ENCODE assay signal across 8 cellular contexts in genomic region chr1:86703696-86704455, GRCh38. TPM values are rescaled to one million over a fixed set of nuclear protein-coding genes. Genes with fewer than 3 reads are reported as not detected.
A peak's percentile ranks its signal among the peaks of the same experiment; 100 is the strongest.
DNase-seq lines count a peak whose midpoint lies in the region; ATAC-seq and TF ChIP-seq lines count a peak whose summit lies in the region.

No MANE protein-coding gene starts in this region.

- H3K27ac Mint-ChIP-seq in activated CD4-positive, alpha-beta T cell treated with anti-CD3 and anti-CD28 coated beads for 36 hours = peak overlapping the region; percentile 98

- POLR2A ChIA-PET in activated CD4-positive, alpha-beta T cell treated with anti-CD3 and anti-CD28 coated beads for 36 hours (lab: Charles Lee) = interaction anchor here (0.7 kb wide), 1 partner anchor 10 kb away, joined by 4 read pairs; no protein-coding TSS in a partner anchor

- CTCF ChIA-PET in activated CD4-positive, alpha-beta T cell treated with anti-CD3 and anti-CD28 coated beads for 36 hours (lab: Charles Lee) = interaction anchor here (0.6 to 4.9 kb wide), 39 partner anchors 9 to 1445 kb away, joined by 3 to 63 read pairs (median 5); partner anchors contain the start of genes HS2ST1, ODF2L and SELENOF

- peaks cover 37% of the 10 kb centered on the region for H3K4me1 Mint-ChIP-seq in activated CD4-positive, alpha-beta T cell treated with anti-CD3 and anti-CD28 coated beads for 36 hours

- peak overlapping the region; percentile 98 for H3K4me3 Mint-ChIP-seq in activated CD4-positive, alpha-beta T cell treated with anti-CD3 and anti-CD28 coated beads for 36 hours

- peak; percentile 54 for ATAC-seq in activated CD4-positive, alpha-beta T cell treated with anti-CD3 and anti-CD28 coated beads for 36 hours
- ATAC-seq in HG02759 (IDR thresholded peaks at IDR 0.05; ENCODE audit: unreplicated experiment) = peak; percentile 40

- peaks cover 11% of the 10 kb centered on the region for H3K36me3 Mint-ChIP-seq in activated CD4-positive, alpha-beta T cell treated with anti-CD3 and anti-CD28 coated beads for 36 hours (ENCODE audit: low read depth)

- H3K27me3 ChIP-seq in muscle layer of colon (ENCODE audit: control insufficient read depth in 1 of 2, insufficient read depth in 2 of 2, low read length in 2 of 2) (no peaks in the 10 kb centered on the region), uterus (no peaks in the 10 kb centered on the region)

- H3K9me3 Mint-ChIP-seq in activated CD4-positive, alpha-beta T cell treated with anti-CD3 and anti-CD28 coated beads for 36 hours (ENCODE audit: low read depth) = no peaks in the 10 kb centered on the region

- no peak for TF ChIP-seq CTCF in VCaP (conservative IDR thresholded peaks at IDR 0.05)
- no peak for TF ChIP-seq CTCF in uterus (IDR thresholded peaks at IDR 0.05)

- H3K36me3 ChIP-seq in muscle layer of colon (ENCODE audit: insufficient read depth, low read length) = no peaks in the 10 kb centered on the region
- H3K36me3 ChIP-seq in uterus = no peaks in the 10 kb centered on the region

- H3K4me1 ChIP-seq in muscle layer of colon (ENCODE audit: insufficient read depth, low read length) = peaks cover 27% of the 10 kb centered on the region
- H3K4me1 ChIP-seq in uterus = peaks cover 0 to 18% of the 10 kb centered on the region in 2 donors

- peak overlapping the region; percentile 93 for H3K9ac ChIP-seq in muscle layer of colon (ENCODE audit: low read length)

- H3K27ac ChIP-seq in VCaP = peak overlapping the region; percentile 92
- peak overlapping the region; percentile 97 for H3K27ac ChIP-seq in epithelial cell of prostate
- H3K27ac ChIP-seq in muscle layer of colon (ENCODE audit: low read depth, low read length) = peak overlapping the region; percentile 98
- peak overlapping the region; percentile 90 to 98 for H3K27ac ChIP-seq in uterus

- no peaks in the 10 kb centered on the region for H3K9me3 ChIP-seq in muscle layer of colon (ENCODE audit: low read length)
- H3K9me3 ChIP-seq in uterus = no peaks in the 10 kb centered on the region

- TF ChIP-seq POLR2A in uterus (IDR thresholded peaks at IDR 0.05) = no peak

- intact Hi-C loops in activated CD4-positive, alpha-beta T cell treated with anti-CD3 and anti-CD28 coated beads for 36 hours (cut with DNase I, micrococcal nuclease) = loop anchor here (1.0 to 10.0 kb wide), 13 partner anchors 37 to 1971 kb away; partner anchors contain the start of genes HS2ST1 (in 2 of the 2), SELENOF (in 2 of the 2), BCL10 (in 1 of the 2) and ODF2L (in 1 of the 2)
- intact Hi-C loops in uterus (cut with DNase I; ENCODE audit: low total_unique reads) = no loop called here

- H3K27me3 Mint-ChIP-seq in activated CD4-positive, alpha-beta T cell treated with anti-CD3 and anti-CD28 coated beads for 36 hours = no peaks in the 10 kb centered on the region

- DNase-seq in activated CD4-positive, alpha-beta T cell treated with anti-CD3 and anti-CD28 coated beads for 36 hours = no peak
- DNase-seq in activated CD4-positive, alpha-beta T cell treated with anti-CD3 and anti-CD28 coated beads, Interleukin-2, amount 50 U/mL, for 4 hours = no peak
- DNase-seq in NCI-H2029 (lab: John Stamatoyannopoulos, UW) = peak; percentile 53
- no peak for DNase-seq in epithelial cell of prostate (ENCODE audit: low read depth, low spot score)
- DNase-seq in uterus = no peak

- H3K4me3 ChIP-seq in muscle layer of colon (ENCODE audit: low read depth in 1 of 2, low read length in 2 of 2) (peak overlapping the region; percentile 85 to 87), uterus (peak overlapping the region; percentile 69 to 86)

RNA-seq across cellular contexts. Expression of gene SH3GLB1, which starts 0.5 kb away (rescaled TPM):
- 10 to 100 TPM; 58.0 to 64.5 TPM for total RNA-seq in activated CD4-positive, alpha-beta T cell treated with anti-CD3 and anti-CD28 coated beads for 36 hours
- total RNA-seq in uterus = 10 to 100 TPM; 38.8 to 94.7 (median 51.7) TPM
